Comparison of ENCODE assay signal across 11 cellular contexts in genomic region chr16:694863-695354, GRCh38. TPM values are rescaled to one million over a fixed set of nuclear protein-coding genes. Genes with fewer than 3 reads are reported as not detected.
DNase-seq lines count a peak whose midpoint lies in the region; TF ChIP-seq lines count a peak whose summit lies in the region.
"Had no signal": no experiment of that assay in that cellular context is flagged by ENCODE, and none has a peak within 500 bp of the region (broad histone marks: within the 10 kb centered on the region; RNA-seq: fewer than 3 reads in every experiment).

No MANE protein-coding gene starts in this region.

- H3K36me3 Mint-ChIP-seq in activated naive CD4-positive, alpha-beta T cell treated with anti-CD3 and anti-CD28 coated beads for 36 hours (ENCODE audit: low read depth): no peaks in the 10 kb centered on the region
- H3K36me3 Mint-ChIP-seq: immature natural killer cell had no signal

- peaks cover 24% of the 10 kb centered on the region for H3K4me1 Mint-ChIP-seq in activated naive CD4-positive, alpha-beta T cell treated with anti-CD3 and anti-CD28 coated beads for 36 hours (ENCODE audit: low read depth)

- intact Hi-C loops in activated naive CD4-positive, alpha-beta T cell treated with anti-CD3 and anti-CD28 coated beads for 36 hours (cut with micrococcal nuclease): no loop called here
- intact Hi-C loops in esophagus squamous epithelium (cut with DNase I): no loop called here
- intact Hi-C loops in stomach (cut with DNase I; ENCODE audit: low total_unique reads): no loop called here

- no peak for TF ChIP-seq EP300 in stomach (IDR thresholded peaks at IDR 0.05)

- peaks cover 25 to 70% (median 42%) of the 10 kb centered on the region in 3 donors for H3K4me1 ChIP-seq in esophagus squamous epithelium
- H3K4me1 ChIP-seq in stomach: peaks cover 32 to 41% (median 35%) of the 10 kb centered on the region in 4 donors

- H3K4me3 Mint-ChIP-seq in activated naive CD4-positive, alpha-beta T cell treated with anti-CD3 and anti-CD28 coated beads for 36 hours: peak overlapping the region; percentile 41
- H3K4me3 Mint-ChIP-seq: neural crest cell had no signal

- TF ChIP-seq CTCF in RWPE1 (conservative IDR thresholded peaks at IDR 0.05; ENCODE audit: low read depth): no peak
- TF ChIP-seq CTCF in esophagus squamous epithelium (IDR thresholded peaks at IDR 0.05): no peak
- TF ChIP-seq CTCF in stomach (IDR thresholded peaks at IDR 0.05): no peak

- CTCF ChIA-PET in activated naive CD4-positive, alpha-beta T cell treated with anti-CD3 and anti-CD28 coated beads for 36 hours (lab: Charles Lee): interaction anchor here (0.6 to 1.6 kb wide), 4 partner anchors 13 to 1969 kb away, joined by 3 to 4 read pairs (median 3); no protein-coding TSS in a partner anchor
- CTCF ChIA-PET in RWPE1 (lab: Yijun Ruan, JAX): no interaction called here

- no peaks in the 10 kb centered on the region for H3K36me3 ChIP-seq in esophagus squamous epithelium
- H3K36me3 ChIP-seq in stomach: no peaks in the 10 kb centered on the region
- H3K36me3 ChIP-seq: adrenal gland had no signal

- H3K27ac ChIP-seq in RWPE1 (peak overlapping the region; percentile 99), esophagus squamous epithelium (peak overlapping the region; percentile 81 to 90 (median 86)), stomach (no peak overlapping the region)

- no peak overlapping the region for H3K27ac Mint-ChIP-seq in activated naive CD4-positive, alpha-beta T cell treated with anti-CD3 and anti-CD28 coated beads for 36 hours
- H3K27ac Mint-ChIP-seq: immature natural killer cell had no signal

- peak in 1 of 4 donors; percentile 4 for TF ChIP-seq POLR2A in esophagus squamous epithelium (IDR thresholded peaks at IDR 0.05)
- no peak for TF ChIP-seq POLR2A in stomach (IDR thresholded peaks at IDR 0.05)

- H3K27me3 ChIP-seq in esophagus squamous epithelium: peaks cover 0 to 84% (median 18%) of the 10 kb centered on the region in 4 donors
- H3K27me3 ChIP-seq in stomach: peaks cover 13 to 87% (median 55%) of the 10 kb centered on the region in 3 donors

- 0% methylated on average over 2 of the region's 37 CpGs; no CpG with 5 or more reads in 1 of the 2 donors for WGBS in esophagus squamous epithelium, 2 donors
- WGBS in stomach, 5 donors: 0 to 3% (median 2%) methylated on average over 11 to 37 of the region's 37 CpGs

- DNase-seq in activated naive CD4-positive, alpha-beta T cell treated with anti-CD3 and anti-CD28 coated beads for 36 hours: no peak
- DNase-seq in activated naive CD4-positive, alpha-beta T cell treated with anti-CD3 and anti-CD28 coated beads, Interleukin-2, amount 50 U/mL, for 16 hours: no peak
- no peak for DNase-seq in RWPE1 (ENCODE audit: low spot score)
- no peak for DNase-seq in esophagus squamous epithelium (lab: John Stamatoyannopoulos, UW)
- DNase-seq in stomach: no peak
- no peak for DNase-seq in CD1c-positive myeloid dendritic cell (ENCODE audit: extremely low spot score)
- DNase-seq in DMS153 treated with DMSO at 0.1 percent for 48 hours (lab: John Stamatoyannopoulos, UW; ENCODE audit: unreplicated experiment): no peak
- no peak for DNase-seq in foreskin melanocyte

- no peaks in the 10 kb centered on the region for H3K9me3 Mint-ChIP-seq in activated naive CD4-positive, alpha-beta T cell treated with anti-CD3 and anti-CD28 coated beads for 36 hours
- H3K9me3 Mint-ChIP-seq: neural crest cell had no signal

- H3K9me3 ChIP-seq in esophagus squamous epithelium (no peaks in the 10 kb centered on the region), stomach (no peaks in the 10 kb centered on the region)
- H3K9me3 ChIP-seq: adrenal gland had no signal

- POLR2A ChIA-PET in RWPE1 (lab: Yijun Ruan, JAX; ENCODE audit: low non-redundant PET): interaction anchor here (1.4 to 1.9 kb wide), 3 partner anchors 11 to 28 kb away, joined by 5 to 9 read pairs (median 8); partner anchors contain the start of gene JMJD8

- H3K27me3 Mint-ChIP-seq in activated naive CD4-positive, alpha-beta T cell treated with anti-CD3 and anti-CD28 coated beads for 36 hours (ENCODE audit: low read depth): no peaks in the 10 kb centered on the region

- H3K4me3 ChIP-seq in esophagus squamous epithelium: peak overlapping the region; percentile 37 to 66 (median 56)
- peak overlapping the region; percentile 22 to 52 (median 32) for H3K4me3 ChIP-seq in stomach

RNA-seq across cellular contexts. Expression of gene WDR24, which starts 4.7 kb away (rescaled TPM):
- 10 to 100 TPM; 17.4 to 17.7 TPM for total RNA-seq in activated naive CD4-positive, alpha-beta T cell treated with anti-CD3 and anti-CD28 coated beads for 36 hours
- 10 to 100 TPM in 1 of 4 donors, 1 to 10 TPM in 3; 6.9 to 11.8 (median 7.8) TPM for total RNA-seq in esophagus squamous epithelium
- 10 to 100 TPM in 4 of 5 donors, 1 to 10 TPM in 1; 2.0 to 72.3 (median 27.4) TPM for total RNA-seq in stomach
- 1 to 10 TPM; 4.7 to 6.7 (median 5.7) TPM for polyA plus RNA-seq in stomach

RNA-seq across cellular contexts. Expression of gene FBXL16, which starts 10.7 kb away (rescaled TPM):
- total RNA-seq in activated naive CD4-positive, alpha-beta T cell treated with anti-CD3 and anti-CD28 coated beads for 36 hours: 1 to 10 TPM; 3.7 to 5.7 TPM
- 1 to 10 TPM; 2.2 to 8.4 (median 3.7) TPM for total RNA-seq in esophagus squamous epithelium
- under 1 TPM in 2 of 5 donors, not detected in 3; 0.37 to 0.72 TPM for total RNA-seq in stomach
- 1 to 10 TPM in 2 of 3 donors, under 1 TPM in 1; 0.61 to 3.6 (median 1.3) TPM for polyA plus RNA-seq in stomach

RNA-seq across cellular contexts. Expression of gene JMJD8, which starts 10.8 kb away (rescaled TPM):
- total RNA-seq in activated naive CD4-positive, alpha-beta T cell treated with anti-CD3 and anti-CD28 coated beads for 36 hours: 10 to 100 TPM; 18.2 to 20.5 TPM
- total RNA-seq in esophagus squamous epithelium (10 to 100 TPM; 53.7 to 70.7 (median 62.5) TPM), stomach (100 to 1,000 TPM in 4 of 5 donors, 10 to 100 TPM in 1; 24.2 to 229 (median 123) TPM)
- polyA plus RNA-seq in stomach: 10 to 100 TPM; 27.6 to 44.2 (median 31.9) TPM

RNA-seq across cellular contexts. Expression of gene STUB1, which starts 14.7 kb away (rescaled TPM):
- 10 to 100 TPM; 40.3 to 44.1 TPM for total RNA-seq in activated naive CD4-positive, alpha-beta T cell treated with anti-CD3 and anti-CD28 coated beads for 36 hours
- total RNA-seq in esophagus squamous epithelium (100 to 1,000 TPM; 102 to 148 (median 120) TPM), stomach (100 to 1,000 TPM in 3 of 5 donors, 10 to 100 TPM in 2; 43.5 to 307 (median 206) TPM)
- polyA plus RNA-seq in stomach: 100 to 1,000 TPM; 123 to 183 (median 128) TPM

RNA-seq across cellular contexts. Expression of gene RHBDL1, which starts 19.4 kb away (rescaled TPM):
- under 1 TPM; 0.60 to 0.94 TPM for total RNA-seq in activated naive CD4-positive, alpha-beta T cell treated with anti-CD3 and anti-CD28 coated beads for 36 hours
- total RNA-seq in esophagus squamous epithelium: 1 to 10 TPM in 1 of 4 donors, under 1 TPM in 2, not detected in 1; 0.38 to 1.1 (median 0.57) TPM
- total RNA-seq in stomach: 10 to 100 TPM in 1 of 5 donors, 1 to 10 TPM in 2, not detected in 2; 1.3 to 48.7 (median 6.7) TPM
- 1 to 10 TPM in 2 of 3 donors, not detected in 1; 2.1 to 3.3 TPM for polyA plus RNA-seq in stomach
- polyA plus RNA-seq: immature natural killer cell had no signal

Comparison
In these comparisons a context has a peak if more than half of its experiments do, and no peak if none do; other contexts are left out.
1. H3K27ac ChIP-seq: peak in RWPE1 (single experiment) and esophagus squamous epithelium (4 of 4); none in stomach (0 of 5).